In the genomic region with DNA sequence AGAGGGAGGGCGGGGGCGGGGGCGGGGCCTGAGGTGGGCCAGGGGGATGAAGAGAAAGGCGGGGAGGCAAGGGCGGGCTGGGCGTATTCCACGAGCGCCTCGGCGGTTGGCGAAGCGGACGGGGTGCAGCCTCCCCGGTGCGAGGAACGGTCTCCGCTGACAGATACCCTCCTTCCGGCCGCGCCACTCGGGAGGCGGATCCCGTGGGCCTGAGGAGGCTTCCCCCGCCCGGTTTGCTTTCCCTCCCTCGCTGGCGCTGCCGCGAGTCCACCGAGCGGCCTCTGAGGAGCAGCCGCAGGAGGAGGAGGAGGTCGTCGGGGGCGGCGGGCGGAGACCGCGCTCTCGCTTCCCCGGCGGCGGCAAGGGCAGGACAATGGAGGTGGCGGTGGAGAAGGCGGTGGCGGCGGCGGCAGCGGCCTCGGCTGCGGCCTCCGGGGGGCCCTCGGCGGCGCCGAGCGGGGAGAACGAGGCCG, we compare ENCODE assay signal across 8 cellular contexts. TPM values are rescaled to one million over a fixed set of nuclear protein-coding genes. Genes with fewer than 3 reads are reported as not detected.
DNase-seq lines count a peak whose midpoint lies in the region; ATAC-seq and TF ChIP-seq lines count a peak whose summit lies in the region.

A gene (plus strand): TSS at position 84 of the 473 bp plus-strand sequence. CDS start 290 bp downstream, at position 374.

- TF ChIP-seq CTCF in OCI-LY3 (IDR thresholded peaks at IDR 0.05; ENCODE audit: low read depth, low read length), result no peak
- TF ChIP-seq CTCF in cardiac fibroblast (IDR thresholded peaks at IDR 0.05; ENCODE audit: low read depth, low read length), result no peak
- no peak for TF ChIP-seq CTCF in liver (IDR thresholded peaks at IDR 0.05; ENCODE audit: low read depth, low read length, missing input control)
- TF ChIP-seq CTCF in GM13977 (IDR thresholded peaks at IDR 0.05; ENCODE audit: extremely low read depth, insufficient read depth, missing control alignments), result no peak

- H3K27me3 ChIP-seq in BLaER1 (no peaks in the 10 kb centered on the region), OCI-LY3 (ENCODE audit: low read depth, low read length) (no peaks in the 10 kb centered on the region), liver (ENCODE audit: control insufficient read depth in 4 of 4, insufficient read depth in 4 of 4, low read length in 3 of 4) (no peaks in the 10 kb centered on the region)

- peak within 1 kb of the TSS; percentile 91 for H2AFZ ChIP-seq in OCI-LY3 (ENCODE audit: low read depth, low read length)

- no peak for DNase-seq in cardiac fibroblast (ENCODE audit: low read depth in 2 of 2)
- no peak for DNase-seq in GM13977 (ENCODE audit: low spot score)

- H4K20me1 ChIP-seq in BLaER1 (peaks cover 18% of the 10 kb centered on the region), OCI-LY3 (ENCODE audit: insufficient read depth, low read length) (peaks cover 16% of the 10 kb centered on the region)

- H3K9me3 ChIP-seq in BLaER1 (peaks cover 29% of the 10 kb centered on the region), OCI-LY3 (ENCODE audit: insufficient read depth, low read length) (no peaks in the 10 kb centered on the region), liver (ENCODE audit: control insufficient read depth in 4 of 4, low read length in 3 of 4) (no peaks in the 10 kb centered on the region)

- H3K36me3 ChIP-seq in BLaER1, result peaks cover 23% of the 10 kb centered on the region
- peaks cover 5% of the 10 kb centered on the region for H3K36me3 ChIP-seq in OCI-LY3 (replicated peaks; ENCODE audit: low read depth, low read length)
- H3K36me3 ChIP-seq in liver (ENCODE audit: control insufficient read depth in 4 of 4, insufficient read depth in 3 of 4, low read depth in 1 of 4, low read length in 3 of 4), result no peaks in the 10 kb centered on the region

- in situ Hi-C loops in GM13977 (cut with MboI; ENCODE audit: low pct_unique_long_range_greater_than_20kb, low sequenced_read_pairs, unreplicated experiment), result loop anchor here (25.0 kb wide), 1 partner anchor 277 kb away; no protein-coding TSS in a partner anchor

- H3K4me1 ChIP-seq in BLaER1 (peaks cover 16% of the 10 kb centered on the region; the same call in 1 of the 2 replicates), OCI-LY3 (ENCODE audit: low read length) (peaks cover 14% of the 10 kb centered on the region), liver (ENCODE audit: control insufficient read depth in 4 of 4, insufficient read depth in 4 of 4, low read length in 3 of 4) (peaks cover 1 to 18% (median 10%) of the 10 kb centered on the region in 4 donors)

- ATAC-seq in GM18909 (IDR thresholded peaks at IDR 0.05; ENCODE audit: poor library complexity, unreplicated experiment) (peak; percentile 78), HG03095 (IDR thresholded peaks at IDR 0.05; ENCODE audit: unreplicated experiment) (peak; percentile 70)

- peak in 1 of 2 donors; percentile 29 for TF ChIP-seq RAD21 in liver (IDR thresholded peaks at IDR 0.05)

- H3K4me3 ChIP-seq in BLaER1 (peak within 1 kb of the TSS; percentile 99), OCI-LY3 (ENCODE audit: low read length) (peak within 1 kb of the TSS; percentile 97), cardiac fibroblast (replicated peaks in 1 of 2; ENCODE audit: low read depth in 2 of 2, low read length in 2 of 2) (peak within 1 kb of the TSS; percentile 68 to 76), liver (ENCODE audit: low read depth in 1 of 3, low read length in 3 of 3) (peak within 1 kb of the TSS; percentile 80 to 96 (median 81))

- H3K27ac ChIP-seq in BLaER1, result peak within 1 kb of the TSS; percentile 98
- H3K27ac ChIP-seq in OCI-LY3 (ENCODE audit: low read length), result peak within 1 kb of the TSS; percentile 81
- peak within 1 kb of the TSS; percentile 94 to 96 for H3K27ac ChIP-seq in liver (ENCODE audit: low read depth in 1 of 2, low read length in 2 of 2)
- peak within 1 kb of the TSS; percentile 66 for H3K27ac ChIP-seq in temporal lobe (ENCODE audit: low read depth, low read length)

- H3K4me2 ChIP-seq in BLaER1 (peak within 1 kb of the TSS; percentile 90), OCI-LY3 (ENCODE audit: low read length) (peak within 1 kb of the TSS; percentile 87)

- WGBS in liver, result under 1% methylated on average over 59 of the region's 59 CpGs

- peaks cover 41% of the 10 kb centered on the region for H3K79me2 ChIP-seq in OCI-LY3 (ENCODE audit: low read length)

- H3K9ac ChIP-seq in BLaER1 (peak within 1 kb of the TSS; percentile 98), OCI-LY3 (ENCODE audit: low read length) (peak within 1 kb of the TSS; percentile 72), liver (ENCODE audit: low read depth in 1 of 2, low read length in 2 of 2) (peak within 1 kb of the TSS; percentile 57)

TF ChIP-seq in liver, 16 proteins besides CTCF, POLR2A, EP300 and RAD21:
- TF ChIP-seq JUND (IDR thresholded peaks at IDR 0.05) (peak in 1 of 2 donors; percentile 6), FOXA2 (IDR thresholded peaks at IDR 0.05) (no peak), HNF4A (conservative IDR thresholded peaks at IDR 0.05) (peak in 1 of 2 donors; percentile 6), FOXA1 (IDR thresholded peaks at IDR 0.05) (no peak), RXRA (IDR thresholded peaks at IDR 0.05) (no peak), YY1 (IDR thresholded peaks at IDR 0.05) (peak; percentile 71), GABPA (IDR thresholded peaks at IDR 0.05 in 1 of 2, conservative IDR thresholded peaks at IDR 0.05 in 1 of 2) (peak in 1 of 2 donors; percentile 69), NR2F2 (IDR thresholded peaks at IDR 0.05) (no peak), HNF4G (IDR thresholded peaks at IDR 0.05) (no peak), SP1 (IDR thresholded peaks at IDR 0.05) (peak; percentile 5), TAF1 (conservative IDR thresholded peaks at IDR 0.05) (peak; percentile 59), EGR1 (IDR thresholded peaks at IDR 0.05; ENCODE audit: low read depth in 2 of 2) (no peak)
- TF ChIP-seq, protein P1, sequence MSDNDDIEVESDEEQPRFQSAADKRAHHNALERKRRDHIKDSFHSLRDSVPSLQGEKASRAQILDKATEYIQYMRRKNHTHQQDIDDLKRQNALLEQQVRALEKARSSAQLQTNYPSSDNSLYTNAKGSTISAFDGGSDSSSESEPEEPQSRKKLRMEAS (IDR thresholded peaks at IDR 0.05), result no peak
- TF ChIP-seq, protein P2, sequence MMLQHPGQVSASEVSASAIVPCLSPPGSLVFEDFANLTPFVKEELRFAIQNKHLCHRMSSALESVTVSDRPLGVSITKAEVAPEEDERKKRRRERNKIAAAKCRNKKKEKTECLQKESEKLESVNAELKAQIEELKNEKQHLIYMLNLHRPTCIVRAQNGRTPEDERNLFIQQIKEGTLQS (IDR thresholded peaks at IDR 0.05), result no peak
- TF ChIP-seq, protein P3, sequence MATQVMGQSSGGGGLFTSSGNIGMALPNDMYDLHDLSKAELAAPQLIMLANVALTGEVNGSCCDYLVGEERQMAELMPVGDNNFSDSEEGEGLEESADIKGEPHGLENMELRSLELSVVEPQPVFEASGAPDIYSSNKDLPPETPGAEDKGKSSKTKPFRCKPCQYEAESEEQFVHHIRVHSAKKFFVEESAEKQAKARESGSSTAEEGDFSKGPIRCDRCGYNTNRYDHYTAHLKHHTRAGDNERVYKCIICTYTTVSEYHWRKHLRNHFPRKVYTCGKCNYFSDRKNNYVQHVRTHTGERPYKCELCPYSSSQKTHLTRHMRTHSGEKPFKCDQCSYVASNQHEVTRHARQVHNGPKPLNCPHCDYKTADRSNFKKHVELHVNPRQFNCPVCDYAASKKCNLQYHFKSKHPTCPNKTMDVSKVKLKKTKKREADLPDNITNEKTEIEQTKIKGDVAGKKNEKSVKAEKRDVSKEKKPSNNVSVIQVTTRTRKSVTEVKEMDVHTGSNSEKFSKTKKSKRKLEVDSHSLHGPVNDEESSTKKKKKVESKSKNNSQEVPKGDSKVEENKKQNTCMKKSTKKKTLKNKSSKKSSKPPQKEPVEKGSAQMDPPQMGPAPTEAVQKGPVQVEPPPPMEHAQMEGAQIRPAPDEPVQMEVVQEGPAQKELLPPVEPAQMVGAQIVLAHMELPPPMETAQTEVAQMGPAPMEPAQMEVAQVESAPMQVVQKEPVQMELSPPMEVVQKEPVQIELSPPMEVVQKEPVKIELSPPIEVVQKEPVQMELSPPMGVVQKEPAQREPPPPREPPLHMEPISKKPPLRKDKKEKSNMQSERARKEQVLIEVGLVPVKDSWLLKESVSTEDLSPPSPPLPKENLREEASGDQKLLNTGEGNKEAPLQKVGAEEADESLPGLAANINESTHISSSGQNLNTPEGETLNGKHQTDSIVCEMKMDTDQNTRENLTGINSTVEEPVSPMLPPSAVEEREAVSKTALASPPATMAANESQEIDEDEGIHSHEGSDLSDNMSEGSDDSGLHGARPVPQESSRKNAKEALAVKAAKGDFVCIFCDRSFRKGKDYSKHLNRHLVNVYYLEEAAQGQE (IDR thresholded peaks at IDR 0.05), result peak; percentile 89
- TF ChIP-seq, protein P4, sequence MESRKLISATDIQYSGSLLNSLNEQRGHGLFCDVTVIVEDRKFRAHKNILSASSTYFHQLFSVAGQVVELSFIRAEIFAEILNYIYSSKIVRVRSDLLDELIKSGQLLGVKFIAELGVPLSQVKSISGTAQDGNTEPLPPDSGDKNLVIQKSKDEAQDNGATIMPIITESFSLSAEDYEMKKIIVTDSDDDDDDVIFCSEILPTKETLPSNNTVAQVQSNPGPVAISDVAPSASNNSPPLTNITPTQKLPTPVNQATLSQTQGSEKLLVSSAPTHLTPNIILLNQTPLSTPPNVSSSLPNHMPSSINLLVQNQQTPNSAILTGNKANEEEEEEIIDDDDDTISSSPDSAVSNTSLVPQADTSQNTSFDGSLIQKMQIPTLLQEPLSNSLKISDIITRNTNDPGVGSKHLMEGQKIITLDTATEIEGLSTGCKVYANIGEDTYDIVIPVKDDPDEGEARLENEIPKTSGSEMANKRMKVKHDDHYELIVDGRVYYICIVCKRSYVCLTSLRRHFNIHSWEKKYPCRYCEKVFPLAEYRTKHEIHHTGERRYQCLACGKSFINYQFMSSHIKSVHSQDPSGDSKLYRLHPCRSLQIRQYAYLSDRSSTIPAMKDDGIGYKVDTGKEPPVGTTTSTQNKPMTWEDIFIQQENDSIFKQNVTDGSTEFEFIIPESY (IDR thresholded peaks at IDR 0.05), result no peak
TF ChIP-seq in liver: peak in this region for 7.

RNA-seq across cellular contexts. Expression of the gene that starts here (rescaled TPM):
- total RNA-seq in liver, result 10 to 100 TPM; 14.9 to 19.7 TPM
- polyA plus RNA-seq in liver, result 1 to 10 TPM; 7.5 to 7.6 TPM
- 27.5 TPM for total RNA-seq in temporal lobe
